8 cellular contexts compared by ENCODE assay signal in the genomic region with DNA sequence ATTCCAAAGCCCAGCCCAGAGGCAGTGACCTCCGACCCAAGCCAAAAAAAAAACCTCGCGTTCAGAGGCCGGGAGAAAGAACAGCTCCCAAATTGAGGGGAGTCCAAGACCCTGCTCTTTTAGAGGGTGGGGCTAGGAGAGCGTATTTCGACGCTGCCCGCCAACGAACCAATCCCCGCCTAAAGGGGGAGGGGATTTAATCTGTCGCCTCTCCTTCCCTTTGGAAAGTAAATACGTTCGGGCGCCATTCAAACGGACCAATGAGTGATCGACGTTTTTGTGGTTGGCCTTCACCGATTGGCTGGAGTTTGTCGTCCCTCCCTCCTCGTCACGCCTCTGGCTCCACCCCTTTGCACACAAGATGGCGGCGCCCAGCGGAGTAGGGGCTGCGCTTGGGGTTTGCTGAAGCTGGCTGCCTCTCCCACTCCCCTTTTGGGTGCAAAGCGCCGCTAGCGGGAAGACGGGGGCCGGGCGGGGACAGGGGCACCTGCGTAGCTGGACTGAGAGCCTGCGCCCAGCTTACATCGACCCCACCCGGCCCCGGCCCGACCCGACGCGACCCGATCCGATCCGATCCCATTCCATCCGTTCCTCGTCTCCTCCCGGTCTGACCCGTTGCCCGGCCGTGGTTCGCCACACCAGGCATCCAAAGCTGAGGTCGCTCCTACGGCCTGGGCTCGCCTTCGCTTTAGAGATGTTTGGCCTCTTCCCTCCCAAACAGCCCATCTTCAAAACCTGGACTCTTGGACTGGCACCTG. TPM values are rescaled to one million over a fixed set of nuclear protein-coding genes. Genes with fewer than 3 reads are reported as not detected.
DNase-seq lines count a peak whose midpoint lies in the region; ATAC-seq and TF ChIP-seq lines count a peak whose summit lies in the region.

Gene RNF26, plus strand, starts transcription at position 355 of the 758 bp plus-strand sequence. CDS start 596 bp downstream, outside the sequence.

- no peaks in the 10 kb centered on the region for H3K4me1 ChIP-seq in KMS-11 (ENCODE audit: low read depth, poor library complexity, severe bottlenecking)
- H3K4me1 ChIP-seq in Peyer's patch = peaks cover 0 to 50% (median 7%) of the 10 kb centered on the region in 4 donors
- peaks cover 28 to 53% (median 50%) of the 10 kb centered on the region in 4 donors for H3K4me1 ChIP-seq in esophagus muscularis mucosa
- H3K4me1 ChIP-seq in muscle layer of duodenum (ENCODE audit: control insufficient read depth in 1 of 2, insufficient read depth in 2 of 2, low read length in 2 of 2) = peaks cover 12 to 45% of the 10 kb centered on the region in 2 donors

- TF ChIP-seq CTCF in KMS-11 (conservative IDR thresholded peaks at IDR 0.05; ENCODE audit: low read depth, low read length) (no peak), Peyer's patch (IDR thresholded peaks at IDR 0.05) (no peak), esophagus muscularis mucosa (IDR thresholded peaks at IDR 0.05) (no peak)

- peak within 1 kb of the TSS; percentile 64 for H3K4me2 ChIP-seq in KMS-11

- H3K27me3 ChIP-seq in KMS-11 (ENCODE audit: insufficient read depth, low read depth) (no peaks in the 10 kb centered on the region), Peyer's patch (no peaks in the 10 kb centered on the region), esophagus muscularis mucosa (no peaks in the 10 kb centered on the region), muscle layer of duodenum (ENCODE audit: low read depth, low read length) (no peaks in the 10 kb centered on the region)

- peak; percentile 92 for ATAC-seq in GM21737 (IDR thresholded peaks at IDR 0.05; ENCODE audit: unreplicated experiment)
- ATAC-seq in activated T-cell treated with anti-CD3 and anti-CD28 coated beads, Interleukin-2, amount 50 U/mL, for 72 hours (replicated peaks in 1 of 2) = peak; percentile 95 to 96

- peak within 1 kb of the TSS; percentile 99 for H3K27ac Mint-ChIP-seq in activated T-cell treated with anti-CD3 and anti-CD28 coated beads, Interleukin-2, amount 50 U/mL, for 72 hours

- TF ChIP-seq EP300 in esophagus muscularis mucosa (IDR thresholded peaks at IDR 0.05) = no peak

- H3K9ac ChIP-seq in KMS-11 = peak within 1 kb of the TSS; percentile 78; the same call in 1 of the 2 replicates

- peak within 1 kb of the TSS; percentile 48 for H2AFZ ChIP-seq in KMS-11 (ENCODE audit: low read depth)

- H3K4me1 Mint-ChIP-seq in activated T-cell treated with anti-CD3 and anti-CD28 coated beads, Interleukin-2, amount 50 U/mL, for 72 hours (ENCODE audit: low read depth) = peaks cover 62% of the 10 kb centered on the region

- under 1% methylated on average over 47 of the region's 54 CpGs for WGBS in esophagus muscularis mucosa

- intact Hi-C loops in esophagus muscularis mucosa (cut with DNase I) = no loop called here

- DNase-seq in DMS53 treated with DMSO at 0.1 percent for 48 hours (lab: John Stamatoyannopoulos, UW; ENCODE audit: unreplicated experiment) (peak; percentile 93), Peyer's patch (peak; percentile 94 to 98 (median 96)), esophagus muscularis mucosa (ENCODE audit: extremely low spot score) (peak; percentile 99)
- peak; percentile 94 to 95 for DNase-seq in activated T-cell treated with anti-CD3 and anti-CD28 coated beads, Interleukin-2, amount 50 U/mL, for 72 hours
- peak; percentile 85 to 96 for DNase-seq in stimulated activated CD8-positive, alpha-beta memory T cell treated with anti-CD3 and anti-CD28 coated beads, Interleukin-7, amount 100 ng/mL, for 4 hours (ENCODE audit: low read depth in 2 of 2)

- no peaks in the 10 kb centered on the region for H3K9me3 Mint-ChIP-seq in activated T-cell treated with anti-CD3 and anti-CD28 coated beads, Interleukin-2, amount 50 U/mL, for 72 hours

- peaks cover 6% of the 10 kb centered on the region; the same call in 1 of the 2 replicates for H3K79me2 ChIP-seq in KMS-11 (ENCODE audit: insufficient read depth, low read depth)

- H3K36me3 ChIP-seq in KMS-11 (ENCODE audit: insufficient read depth) (no peaks in the 10 kb centered on the region), Peyer's patch (no peaks in the 10 kb centered on the region), esophagus muscularis mucosa (peaks cover 5 to 17% (median 12%) of the 10 kb centered on the region in 4 donors), muscle layer of duodenum (ENCODE audit: control insufficient read depth in 1 of 2, insufficient read depth in 2 of 2, low read length in 2 of 2) (no peaks in the 10 kb centered on the region)

- no peaks in the 10 kb centered on the region for H4K20me1 ChIP-seq in KMS-11 (ENCODE audit: insufficient read depth)

- peaks cover 16% of the 10 kb centered on the region for H3K27me3 Mint-ChIP-seq in activated T-cell treated with anti-CD3 and anti-CD28 coated beads, Interleukin-2, amount 50 U/mL, for 72 hours (ENCODE audit: low read depth)

- H3K9me3 ChIP-seq in Peyer's patch (no peaks in the 10 kb centered on the region), esophagus muscularis mucosa (no peaks in the 10 kb centered on the region), muscle layer of duodenum (ENCODE audit: control insufficient read depth in 1 of 2, low read length in 2 of 2) (no peaks in the 10 kb centered on the region)

- peak within 1 kb of the TSS; percentile 96 to 99 for H3K4me3 Mint-ChIP-seq in activated T-cell treated with anti-CD3 and anti-CD28 coated beads, Interleukin-2, amount 50 U/mL, for 72 hours

- H3K27ac ChIP-seq in KMS-11 (peak within 1 kb of the TSS; percentile 28; the same call in 1 of the 2 replicates), Peyer's patch (peak within 1 kb of the TSS; percentile 78 to 90 (median 83)), esophagus muscularis mucosa (replicated peaks in 1 of 4) (peak within 1 kb of the TSS; percentile 87 to 94 (median 92)), muscle layer of duodenum (ENCODE audit: low read length) (peak within 1 kb of the TSS; percentile 76)

- peaks cover 2 to 8% of the 10 kb centered on the region in 2 donors for H3K36me3 Mint-ChIP-seq in activated T-cell treated with anti-CD3 and anti-CD28 coated beads, Interleukin-2, amount 50 U/mL, for 72 hours (ENCODE audit: insufficient read depth in 2 of 2)

- H3K4me3 ChIP-seq in KMS-11 (IDR thresholded peaks at IDR 0.05; ENCODE audit: insufficient read depth, low read depth, low read length) = no peak within 1 kb of the TSS
- H3K4me3 ChIP-seq in Peyer's patch = peak within 1 kb of the TSS; percentile 86 to 98 (median 92)
- H3K4me3 ChIP-seq in esophagus muscularis mucosa = peak within 1 kb of the TSS; percentile 82 to 95 (median 94)
- peak within 1 kb of the TSS; percentile 81 to 86 for H3K4me3 ChIP-seq in muscle layer of duodenum (ENCODE audit: low read depth in 1 of 2, low read length in 2 of 2)

- peak; percentile 47 to 55 for TF ChIP-seq POLR2A in Peyer's patch (IDR thresholded peaks at IDR 0.05)
- peak; percentile 31 for TF ChIP-seq POLR2A in esophagus muscularis mucosa (IDR thresholded peaks at IDR 0.05; ENCODE audit: low read depth)

RNA-seq across cellular contexts. Expression of gene RNF26, which starts in this region (rescaled TPM):
- total RNA-seq in Peyer's patch (10 to 100 TPM; 15.5 to 23.4 (median 16.5) TPM), esophagus muscularis mucosa (10 to 100 TPM; 14.2 to 33.2 (median 20.9) TPM)
- total RNA-seq in activated T-cell treated with anti-CD3 and anti-CD28 coated beads, Interleukin-2, amount 50 U/mL, for 72 hours = 10 to 100 TPM; 32.5 to 38.9 TPM

Comparison
In these comparisons a context has a peak if more than half of its experiments do, and no peak if none do; other contexts are left out.
1. H3K27ac ChIP-seq: peak in every context shown above with its lines; median percentile 92 in esophagus muscularis mucosa; 83 in Peyer's patch; 76 in muscle layer of duodenum; 28 in KMS-11.